Comparison of ENCODE assay signal across 1 cellular context in genomic region chr12:50546441-50547318, GRCh38.
TF ChIP-seq lines count a peak whose summit lies in the region.

No MANE protein-coding gene starts in this region.

TF ChIP-seq in endothelial cell of umbilical vein, 7 proteins besides CTCF, POLR2A, EP300 and RAD21:
- no peak for TF ChIP-seq EZH2 (IDR thresholded peaks at IDR 0.05; ENCODE audit: borderline replicate concordance, low read depth, low read length, severe bottlenecking)
- no peak for TF ChIP-seq MYC (IDR thresholded peaks at IDR 0.05; ENCODE audit: low read depth, low read length)
- no peak for TF ChIP-seq GATA2 (IDR thresholded peaks at IDR 0.05; ENCODE audit: insufficient read depth, insufficient read length, low read depth, low read length)
- TF ChIP-seq FOS (IDR thresholded peaks at IDR 0.05; ENCODE audit: borderline replicate concordance, insufficient read depth, low read length): no peak
- no peak for TF ChIP-seq POLR2AphosphoS5 (IDR thresholded peaks at IDR 0.05; ENCODE audit: insufficient read depth, low read depth, low read length)
- TF ChIP-seq JUN (IDR thresholded peaks at IDR 0.05; ENCODE audit: borderline replicate concordance, insufficient read depth, insufficient read length, low read depth): no peak
- TF ChIP-seq MAX (IDR thresholded peaks at IDR 0.05; ENCODE audit: insufficient read depth, insufficient read length): no peak
